In the genomic region with DNA sequence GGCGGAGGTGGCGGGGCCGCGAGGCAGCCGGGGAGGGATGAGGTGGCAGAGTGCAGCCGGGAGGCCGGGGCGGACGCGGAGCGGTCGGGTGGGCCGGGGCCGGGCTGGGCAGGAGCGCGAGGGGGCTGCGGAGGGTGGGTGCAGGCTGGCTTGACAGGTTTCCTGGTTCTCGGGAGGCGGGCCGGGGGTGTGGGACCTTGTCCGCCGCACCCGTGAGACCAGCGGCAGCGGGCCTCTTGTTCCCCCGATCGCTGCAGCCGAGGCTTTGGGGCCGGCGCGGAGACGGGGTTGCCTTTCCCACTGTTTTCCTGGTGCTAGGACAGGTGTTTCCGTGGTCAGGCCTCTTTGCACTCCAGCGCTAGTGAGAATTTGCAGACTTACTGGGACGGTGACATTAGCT, we compare ENCODE assay signal across 8 cellular contexts. TPM values are rescaled to one million over a fixed set of nuclear protein-coding genes. Genes with fewer than 3 reads are reported as not detected.
DNase-seq lines count a peak whose midpoint lies in the region; ATAC-seq and TF ChIP-seq lines count a peak whose summit lies in the region.
"Not testable (repeated sequence)": the region's sequence is repeated elsewhere in the genome, so short reads cannot be mapped to it uniquely, and the experiment has no call there.

No MANE protein-coding gene starts in this region.

- H3K4me3 Mint-ChIP-seq in activated CD4-positive, alpha-beta T cell treated with anti-CD3 and anti-CD28 coated beads, Interleukin-2, amount 10 ng/mL, durations not matched to agents 24 days and 14 days, result peak overlapping the region; percentile 89

- H3K36me3 ChIP-seq in colonic mucosa, result not testable (repeated sequence)

- peak overlapping the region; percentile 69 for H3K27ac ChIP-seq in colonic mucosa

- not testable (repeated sequence) for H3K27me3 Mint-ChIP-seq in activated CD4-positive, alpha-beta T cell treated with anti-CD3 and anti-CD28 coated beads, Interleukin-2, amount 10 ng/mL, durations not matched to agents 24 days and 14 days

- H3K4me3 ChIP-seq in colonic mucosa (peak overlapping the region; percentile 63), retinal pigment epithelial cell (ENCODE audit: low read length) (peak overlapping the region; percentile 81)

- not testable (repeated sequence) for H3K27me3 ChIP-seq in colonic mucosa

- H3K4me1 Mint-ChIP-seq in activated CD4-positive, alpha-beta T cell treated with anti-CD3 and anti-CD28 coated beads, Interleukin-2, amount 10 ng/mL, durations not matched to agents 24 days and 14 days, result peaks cover 11% of the 10 kb centered on the region

- in situ Hi-C loops in ACHN (cut with HindIII; ENCODE audit: low pct_ligation_motif_present, low pct_unique_long_range_greater_than_20kb, low sequenced_read_pairs), result not testable (repeated sequence)

- H3K9ac ChIP-seq in colonic mucosa (ENCODE audit: low read depth in 2 of 2, low read length in 2 of 2), result peak overlapping the region; percentile 44 to 70

- TF ChIP-seq CTCF in colonic mucosa (IDR thresholded peaks at IDR 0.05); retinal pigment epithelial cell (conservative IDR thresholded peaks at IDR 0.05; ENCODE audit: low read depth, low read length): not testable (repeated sequence)

- not testable (repeated sequence) for H3K36me3 Mint-ChIP-seq in activated CD4-positive, alpha-beta T cell treated with anti-CD3 and anti-CD28 coated beads, Interleukin-2, amount 10 ng/mL, durations not matched to agents 24 days and 14 days (ENCODE audit: low read depth)

- ATAC-seq in GM18909 (IDR thresholded peaks at IDR 0.05; ENCODE audit: poor library complexity, unreplicated experiment), result peak; percentile 20
- peak; percentile 9 for ATAC-seq in HG03066 (IDR thresholded peaks at IDR 0.05; ENCODE audit: low read depth, unreplicated experiment)

- peak; percentile 59 for DNase-seq in ACHN
- DNase-seq in NCI-H2227 treated with DMSO at 0.1 percent for 48 hours (lab: John Stamatoyannopoulos, UW), result peak; percentile 35
- DNase-seq in activated CD4-positive, alpha-beta T cell treated with anti-CD3 and anti-CD28 coated beads, Interleukin-2, amount 10 ng/mL, durations not matched to agents 24 days and 14 days, result peak; percentile 77
- DNase-seq in colonic mucosa, result peak; percentile 45
- peak; percentile 25 for DNase-seq in inferior parietal cortex (ENCODE audit: extremely low spot score)
- DNase-seq in retinal pigment epithelial cell (ENCODE audit: low read depth), result not testable (repeated sequence)

- not testable (repeated sequence) for H3K9me3 ChIP-seq in colonic mucosa

- peak overlapping the region; percentile 87 for H3K27ac Mint-ChIP-seq in activated CD4-positive, alpha-beta T cell treated with anti-CD3 and anti-CD28 coated beads, Interleukin-2, amount 10 ng/mL, durations not matched to agents 24 days and 14 days

- not testable (repeated sequence) for H3K4me1 ChIP-seq in colonic mucosa

- not testable (repeated sequence) for H3K9me3 Mint-ChIP-seq in activated CD4-positive, alpha-beta T cell treated with anti-CD3 and anti-CD28 coated beads, Interleukin-2, amount 10 ng/mL, durations not matched to agents 24 days and 14 days

- intact Hi-C loops in activated CD4-positive, alpha-beta T cell treated with anti-CD3 and anti-CD28 coated beads, Interleukin-2, amount 10 ng/mL, durations not matched to agents 24 days and 14 days (cut with micrococcal nuclease), result loop anchor here (1.0 to 5.0 kb wide), 5 partner anchors 32 to 476 kb away; partner anchors contain the start of genes ERV3-1, ZNF107, ZNF680 and ZNF92
- intact Hi-C loops in colonic mucosa (cut with DNase I), result not testable (repeated sequence)

RNA-seq across cellular contexts. Expression of gene ERV3-1, which starts 32.3 kb away (rescaled TPM):
- 7.4 and 9.5 TPM in 2 replicates for total RNA-seq in activated CD4-positive, alpha-beta T cell treated with anti-CD3 and anti-CD28 coated beads, Interleukin-2, amount 10 ng/mL, durations not matched to agents 24 days and 14 days
- 1 to 10 TPM; 5.5 to 7.7 TPM for total RNA-seq in colonic mucosa

RNA-seq across cellular contexts. Expression of gene ZNF117, which starts 47.9 kb away (rescaled TPM):
- total RNA-seq in activated CD4-positive, alpha-beta T cell treated with anti-CD3 and anti-CD28 coated beads, Interleukin-2, amount 10 ng/mL, durations not matched to agents 24 days and 14 days, result 2.4 and 3.6 TPM in 2 replicates
- total RNA-seq in colonic mucosa, result 1 to 10 TPM; 4.7 to 4.8 TPM
